In genomic region chr1:25337483-25338187, GRCh38 we compare ENCODE assay signal across 8 cellular contexts. TPM values are rescaled to one million over a fixed set of nuclear protein-coding genes. Genes with fewer than 3 reads are reported as not detected.
DNase-seq lines count a peak whose midpoint lies in the region; ATAC-seq and TF ChIP-seq lines count a peak whose summit lies in the region.
"Not testable (repeated sequence)": the region's sequence is repeated elsewhere in the genome, so short reads cannot be mapped to it uniquely, and the experiment has no call there.

No MANE protein-coding gene starts in this region.

- H3K4me2 ChIP-seq in H9 (ENCODE audit: insufficient read depth, insufficient read length, low read length), result peak overlapping the region; percentile 85

- not testable (repeated sequence) for H2BK20ac ChIP-seq in H9 (ENCODE audit: low read depth, low read length, poor library complexity, severe bottlenecking)

- H3T11ph ChIP-seq in H9 (ENCODE audit: low read length), result not testable (repeated sequence)

- H3K36me3 ChIP-seq in tibial artery, result not testable (repeated sequence)

- not testable (repeated sequence) for H3K79me2 ChIP-seq in H9 (ENCODE audit: insufficient read depth, low read length)

- H3K4me3 Mint-ChIP-seq in H9 (peak overlapping the region; percentile 86 to 91), WTC11 (peak overlapping the region; percentile 96), brain (peak overlapping the region; percentile 88 to 94 (median 91))

- H3K14ac ChIP-seq in H9 (ENCODE audit: insufficient read depth, low read length), result not testable (repeated sequence)

- H3K27me3 Mint-ChIP-seq in H9 (ENCODE audit: low read depth); WTC11 (ENCODE audit: low read depth); brain: not testable (repeated sequence)

- H4K8ac ChIP-seq in H9 (replicated peaks; ENCODE audit: insufficient read length, low read depth, low read length), result not testable (repeated sequence)

- H3K27ac Mint-ChIP-seq in H9 (peak overlapping the region in 1 of 3 experiments; percentile 93; a peak in 1 of 7 replicates), brain (peak overlapping the region in 2 of 5 experiments; percentile 89 to 91)
- not testable (repeated sequence) for H3K27ac Mint-ChIP-seq in WTC11

- not testable (repeated sequence) for H2AFZ ChIP-seq in H9 (ENCODE audit: low read length)

- peak; percentile 50 for ATAC-seq in GM18502 (IDR thresholded peaks at IDR 0.05; ENCODE audit: poor library complexity, unreplicated experiment)
- peak; percentile 25 for ATAC-seq in HG03565 (IDR thresholded peaks at IDR 0.05; ENCODE audit: unreplicated experiment)
- peak; percentile 30 for ATAC-seq in WTC11
- peak; percentile 84 for ATAC-seq in left ventricle myocardium superior
- ATAC-seq in omental fat pad (ENCODE audit: low FRiP score), result peak; percentile 84

- not testable (repeated sequence) for H3K9me3 Mint-ChIP-seq in H9, WTC11, brain

- not testable (repeated sequence) for H3K23me2 ChIP-seq in H9 (ENCODE audit: insufficient read length, low read depth, low read length, poor library complexity, severe bottlenecking)

- not testable (repeated sequence) for H4K91ac ChIP-seq in H9 (ENCODE audit: insufficient read length, low read depth, low read length)

- peak overlapping the region; percentile 75 for H3K9ac ChIP-seq in H9 (ENCODE audit: extremely low read depth, insufficient read length, low read length)

- not testable (repeated sequence) for H3K79me1 ChIP-seq in H9 (ENCODE audit: insufficient read depth, low read depth, low read length, poor library complexity, severe bottlenecking)

- H2BK5ac ChIP-seq in H9 (ENCODE audit: insufficient read length, low read length), result not testable (repeated sequence)

- H2AK5ac ChIP-seq in H9 (ENCODE audit: insufficient read length, low read length), result not testable (repeated sequence)

- not testable (repeated sequence) for H3K4ac ChIP-seq in H9 (ENCODE audit: low read depth, low read length)

- not testable (repeated sequence) for H3K4me1 ChIP-seq in H9 (ENCODE audit: insufficient read depth, low read length)
- peaks cover 0 to 34% (median 17%) of the 10 kb centered on the region in 4 donors for H3K4me1 ChIP-seq in tibial artery

- not testable (repeated sequence) for H3K23ac ChIP-seq in H9 (ENCODE audit: insufficient read length, low read depth, low read length)

- CTCF ChIA-PET in WTC11 (lab: Charles Lee), result not testable (repeated sequence)

- H4K5ac ChIP-seq in H9 (ENCODE audit: insufficient read length, low read depth, low read length), result not testable (repeated sequence)

- H2BK15ac ChIP-seq in H9 (ENCODE audit: low read depth, low read length), result not testable (repeated sequence)

- not testable (repeated sequence) for H4K20me1 ChIP-seq in H9 (ENCODE audit: control insufficient read depth, insufficient read depth, insufficient read length)

- intact Hi-C loops in left ventricle myocardium superior (cut with micrococcal nuclease), result not testable (repeated sequence)
- intact Hi-C loops in tibial artery (cut with DNase I; ENCODE audit: low total_unique reads), result loop anchor here (5.0 kb wide), 1 partner anchor 100 kb away; no protein-coding TSS in a partner anchor

- DNase-seq in H9; WTC11 (ENCODE audit: low spot score); omental fat pad (ENCODE audit: low spot score); tibial artery: not testable (repeated sequence)
- DNase-seq in left ventricle myocardium superior, result peak; percentile 34

- not testable (repeated sequence) for H3K27me3 ChIP-seq in H9 (ENCODE audit: insufficient read depth, low read length); tibial artery

- H3K18ac ChIP-seq in H9 (ENCODE audit: insufficient read length, low read depth, low read length), result not testable (repeated sequence)

- not testable (repeated sequence) for H2BK120ac ChIP-seq in H9 (ENCODE audit: low read depth, low read length, poor library complexity, severe bottlenecking)

- H3K56ac ChIP-seq in H9 (ENCODE audit: insufficient read length, low read depth, low read length), result not testable (repeated sequence)

- POLR2A ChIA-PET in WTC11 (lab: Charles Lee), result not testable (repeated sequence)

- WGBS in H9 (ENCODE audit: extremely low coverage, insufficient read length, low lambda C conversion rate), result no CpG with 5 or more reads among the region's 39 CpGs

- not testable (repeated sequence) for H2BK12ac ChIP-seq in H9 (ENCODE audit: insufficient read length, low read depth, low read length)

- H3K36me3 Mint-ChIP-seq in H9 (ENCODE audit: insufficient read depth in 1 of 3, low read depth in 3 of 3) (peaks cover 0 to 15% (median 0%) of the 10 kb centered on the region in 3 experiments; a peak in 2 of 7 replicates), brain (peaks cover 17% of the 10 kb centered on the region)
- not testable (repeated sequence) for H3K36me3 Mint-ChIP-seq in WTC11

- H3K4me1 Mint-ChIP-seq in H9 (peaks cover 10 to 29% of the 10 kb centered on the region in 2 experiments), WTC11 (peaks cover 23% of the 10 kb centered on the region), brain (peaks cover 35% of the 10 kb centered on the region)

- TF ChIP-seq CTCF in H9 (conservative IDR thresholded peaks at IDR 0.05); WTC11 (IDR thresholded peaks at IDR 0.05); brain (conservative IDR thresholded peaks at IDR 0.05); omental fat pad (IDR thresholded peaks at IDR 0.05); tibial artery (IDR thresholded peaks at IDR 0.05): not testable (repeated sequence)

- not testable (repeated sequence) for H3K27ac ChIP-seq in H9 (ENCODE audit: insufficient read length, low read depth, low read length)
- H3K27ac ChIP-seq in tibial artery, result peak overlapping the region; percentile 98 to 100

- not testable (repeated sequence) for H3K9me3 ChIP-seq in H9 (ENCODE audit: control insufficient read depth, low read depth, low read length); tibial artery

- H3K4me3 ChIP-seq in tibial artery, result peak overlapping the region; percentile 69 to 99

RNA-seq across cellular contexts. Expression of gene TMEM50A, which starts 0.5 kb away (rescaled TPM):
- total RNA-seq in H9 (2021) (94.2 and 95.9 TPM in 2 replicates), WTC11 (2021) (84.0 to 100 TPM (median 98.9 TPM) in 3 replicates), left ventricle myocardium superior (73.1 TPM), omental fat pad (100 to 1,000 TPM in 1 of 4 donors, 10 to 100 TPM in 3; 81.1 to 130 (median 96.6) TPM)
- 99.4 TPM for polyA plus RNA-seq in brain (ENCODE audit: insufficient read depth, low read depth, low replicate concordance)

Comparison
In these comparisons a context has a peak if more than half of its experiments do, and no peak if none do; other contexts are left out.
1. ATAC-seq: peak in every context shown above with its lines; median percentile 84 in left ventricle myocardium superior; 84 in omental fat pad; 50 in GM18502; 30 in WTC11; 25 in HG03565.